In the genomic region with DNA sequence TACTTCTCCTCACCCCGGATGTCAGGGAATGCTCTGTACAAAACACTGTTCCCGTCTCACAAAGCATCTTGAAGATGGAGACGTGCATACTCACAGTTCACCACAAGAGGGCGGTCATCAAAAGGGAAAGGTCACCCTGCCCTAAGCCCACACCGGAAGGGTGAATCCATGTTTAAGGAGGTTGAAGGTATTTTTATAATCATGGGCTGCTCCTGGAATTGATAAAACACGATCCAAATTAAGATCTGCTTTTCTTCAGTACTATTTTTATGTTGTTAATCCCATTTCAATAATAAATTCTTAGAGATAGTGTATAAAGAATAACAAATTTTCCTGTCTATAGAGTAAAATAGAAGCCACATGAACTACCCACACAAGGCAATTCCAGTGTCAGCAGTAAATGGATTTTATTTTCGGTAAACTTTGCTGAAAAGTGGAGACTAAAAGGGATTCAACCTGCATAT, we compare ENCODE assay signal across 8 cellular contexts.
DNase-seq lines count a peak whose midpoint lies in the region; ATAC-seq and TF ChIP-seq lines count a peak whose summit lies in the region.

No MANE protein-coding gene starts in this region.

- no peak for TF ChIP-seq POLR2A in heart left ventricle (IDR thresholded peaks at IDR 0.05)

- DNase-seq in NCI-H128 (lab: John Stamatoyannopoulos, UW; ENCODE audit: unreplicated experiment), result peak; percentile 63
- DNase-seq in SW 1271 (lab: John Stamatoyannopoulos, UW), result peak; percentile 27 to 77
- peak; percentile 56 for DNase-seq in activated naive CD8-positive, alpha-beta T cell treated with anti-CD3 and anti-CD28 coated beads, Interleukin-2, amount 50 U/mL, for 16 hours (ENCODE audit: low read depth, low spot score)
- peak in 4 of 5 donors; percentile 64 to 76 (median 69) for DNase-seq in heart left ventricle
- peak; percentile 77 for DNase-seq in retina

- H3K27ac ChIP-seq in heart left ventricle, result no peak overlapping the region

- peaks cover 0 to 4% (median 0%) of the 10 kb centered on the region in 12 donors for H3K4me1 ChIP-seq in heart left ventricle

- TF ChIP-seq CTCF in GM12875 (IDR thresholded peaks at IDR 0.05; ENCODE audit: borderline replicate concordance, insufficient read depth, low read depth, low read length) (peak; percentile 73), heart left ventricle (IDR thresholded peaks at IDR 0.05) (peak; percentile 84 to 97 (median 92))

- ATAC-seq in HG02678 (IDR thresholded peaks at IDR 0.05; ENCODE audit: unreplicated experiment) (peak; percentile 86), heart left ventricle (peak in 3 of 4 donors; percentile 80 to 95 (median 92)), GM19324 (IDR thresholded peaks at IDR 0.05; ENCODE audit: low FRiP score, unreplicated experiment) (no peak)

- intact Hi-C loops in heart left ventricle (cut with DNase I), result loop anchor here in 9 of 10 donors (1.0 to 10.0 kb wide), 8 partner anchors 103 to 239 kb away; a partner anchor contains a TSS

- H3K36me3 ChIP-seq in heart left ventricle, result no peaks in the 10 kb centered on the region

- H3K9me3 ChIP-seq in heart left ventricle, result no peaks in the 10 kb centered on the region

- no peak overlapping the region for H3K4me3 ChIP-seq in GM12875 (ENCODE audit: low read depth, low read length)
- no peak overlapping the region for H3K4me3 ChIP-seq in heart left ventricle

- H3K27me3 ChIP-seq in heart left ventricle, result no peaks in the 10 kb centered on the region

- WGBS in heart left ventricle, 4 donors, result 2 to 4% (median 3%) methylated on average over 7 of the region's 7 CpGs
